2 cellular contexts compared by ENCODE assay signal in the genomic region with DNA sequence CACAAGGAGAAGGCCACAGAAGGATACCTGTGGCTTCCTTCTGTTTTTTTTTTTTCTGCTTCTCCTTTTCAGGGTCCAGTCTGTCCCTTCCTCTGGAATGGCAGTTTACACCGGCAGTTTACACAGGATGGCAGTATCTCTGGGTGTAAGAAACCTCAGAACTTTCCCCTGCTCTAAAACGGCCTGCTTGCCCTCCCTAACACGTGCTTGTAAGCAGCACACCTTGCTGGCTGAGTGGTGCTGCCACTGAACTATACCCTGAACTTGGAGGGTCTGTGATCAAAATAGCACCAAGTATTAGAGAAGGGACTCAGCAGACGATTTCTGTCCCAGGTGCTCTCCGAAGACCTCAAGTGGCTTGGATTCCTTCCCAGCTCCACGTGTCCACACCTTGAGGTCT.
A peak's percentile ranks its signal among the peaks of the same experiment; 100 is the strongest.
TF ChIP-seq lines count a peak whose summit lies in the region.

No MANE protein-coding gene starts in this region.

TF ChIP-seq in WTC11, 78 proteins besides CTCF, POLR2A, EP300 and RAD21:
- TF ChIP-seq, protein P1, sequence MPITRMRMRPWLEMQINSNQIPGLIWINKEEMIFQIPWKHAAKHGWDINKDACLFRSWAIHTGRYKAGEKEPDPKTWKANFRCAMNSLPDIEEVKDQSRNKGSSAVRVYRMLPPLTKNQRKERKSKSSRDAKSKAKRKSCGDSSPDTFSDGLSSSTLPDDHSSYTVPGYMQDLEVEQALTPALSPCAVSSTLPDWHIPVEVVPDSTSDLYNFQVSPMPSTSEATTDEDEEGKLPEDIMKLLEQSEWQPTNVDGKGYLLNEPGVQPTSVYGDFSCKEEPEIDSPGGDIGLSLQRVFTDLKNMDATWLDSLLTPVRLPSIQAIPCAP (CRISPR knock-in tag; IDR thresholded peaks at IDR 0.05) = no peak
- TF ChIP-seq, protein P2, sequence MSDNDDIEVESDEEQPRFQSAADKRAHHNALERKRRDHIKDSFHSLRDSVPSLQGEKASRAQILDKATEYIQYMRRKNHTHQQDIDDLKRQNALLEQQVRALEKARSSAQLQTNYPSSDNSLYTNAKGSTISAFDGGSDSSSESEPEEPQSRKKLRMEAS (CRISPR knock-in tag; IDR thresholded peaks at IDR 0.05) = peak; percentile 53; the same call in 1 of the 2 replicates

TF ChIP-seq in H1, 55 proteins besides CTCF, POLR2A, EP300 and RAD21:
- peak; percentile 23; the same call in 1 of the 2 replicates for TF ChIP-seq MAFK (IDR thresholded peaks at IDR 0.05; ENCODE audit: low read depth, low read length)
- no peak for TF ChIP-seq KDM1A (IDR thresholded peaks at IDR 0.05; ENCODE audit: borderline replicate concordance, low read length)
- TF ChIP-seq, protein P2 (IDR thresholded peaks at IDR 0.05) = peak; percentile 74
- TF ChIP-seq, protein P3, sequence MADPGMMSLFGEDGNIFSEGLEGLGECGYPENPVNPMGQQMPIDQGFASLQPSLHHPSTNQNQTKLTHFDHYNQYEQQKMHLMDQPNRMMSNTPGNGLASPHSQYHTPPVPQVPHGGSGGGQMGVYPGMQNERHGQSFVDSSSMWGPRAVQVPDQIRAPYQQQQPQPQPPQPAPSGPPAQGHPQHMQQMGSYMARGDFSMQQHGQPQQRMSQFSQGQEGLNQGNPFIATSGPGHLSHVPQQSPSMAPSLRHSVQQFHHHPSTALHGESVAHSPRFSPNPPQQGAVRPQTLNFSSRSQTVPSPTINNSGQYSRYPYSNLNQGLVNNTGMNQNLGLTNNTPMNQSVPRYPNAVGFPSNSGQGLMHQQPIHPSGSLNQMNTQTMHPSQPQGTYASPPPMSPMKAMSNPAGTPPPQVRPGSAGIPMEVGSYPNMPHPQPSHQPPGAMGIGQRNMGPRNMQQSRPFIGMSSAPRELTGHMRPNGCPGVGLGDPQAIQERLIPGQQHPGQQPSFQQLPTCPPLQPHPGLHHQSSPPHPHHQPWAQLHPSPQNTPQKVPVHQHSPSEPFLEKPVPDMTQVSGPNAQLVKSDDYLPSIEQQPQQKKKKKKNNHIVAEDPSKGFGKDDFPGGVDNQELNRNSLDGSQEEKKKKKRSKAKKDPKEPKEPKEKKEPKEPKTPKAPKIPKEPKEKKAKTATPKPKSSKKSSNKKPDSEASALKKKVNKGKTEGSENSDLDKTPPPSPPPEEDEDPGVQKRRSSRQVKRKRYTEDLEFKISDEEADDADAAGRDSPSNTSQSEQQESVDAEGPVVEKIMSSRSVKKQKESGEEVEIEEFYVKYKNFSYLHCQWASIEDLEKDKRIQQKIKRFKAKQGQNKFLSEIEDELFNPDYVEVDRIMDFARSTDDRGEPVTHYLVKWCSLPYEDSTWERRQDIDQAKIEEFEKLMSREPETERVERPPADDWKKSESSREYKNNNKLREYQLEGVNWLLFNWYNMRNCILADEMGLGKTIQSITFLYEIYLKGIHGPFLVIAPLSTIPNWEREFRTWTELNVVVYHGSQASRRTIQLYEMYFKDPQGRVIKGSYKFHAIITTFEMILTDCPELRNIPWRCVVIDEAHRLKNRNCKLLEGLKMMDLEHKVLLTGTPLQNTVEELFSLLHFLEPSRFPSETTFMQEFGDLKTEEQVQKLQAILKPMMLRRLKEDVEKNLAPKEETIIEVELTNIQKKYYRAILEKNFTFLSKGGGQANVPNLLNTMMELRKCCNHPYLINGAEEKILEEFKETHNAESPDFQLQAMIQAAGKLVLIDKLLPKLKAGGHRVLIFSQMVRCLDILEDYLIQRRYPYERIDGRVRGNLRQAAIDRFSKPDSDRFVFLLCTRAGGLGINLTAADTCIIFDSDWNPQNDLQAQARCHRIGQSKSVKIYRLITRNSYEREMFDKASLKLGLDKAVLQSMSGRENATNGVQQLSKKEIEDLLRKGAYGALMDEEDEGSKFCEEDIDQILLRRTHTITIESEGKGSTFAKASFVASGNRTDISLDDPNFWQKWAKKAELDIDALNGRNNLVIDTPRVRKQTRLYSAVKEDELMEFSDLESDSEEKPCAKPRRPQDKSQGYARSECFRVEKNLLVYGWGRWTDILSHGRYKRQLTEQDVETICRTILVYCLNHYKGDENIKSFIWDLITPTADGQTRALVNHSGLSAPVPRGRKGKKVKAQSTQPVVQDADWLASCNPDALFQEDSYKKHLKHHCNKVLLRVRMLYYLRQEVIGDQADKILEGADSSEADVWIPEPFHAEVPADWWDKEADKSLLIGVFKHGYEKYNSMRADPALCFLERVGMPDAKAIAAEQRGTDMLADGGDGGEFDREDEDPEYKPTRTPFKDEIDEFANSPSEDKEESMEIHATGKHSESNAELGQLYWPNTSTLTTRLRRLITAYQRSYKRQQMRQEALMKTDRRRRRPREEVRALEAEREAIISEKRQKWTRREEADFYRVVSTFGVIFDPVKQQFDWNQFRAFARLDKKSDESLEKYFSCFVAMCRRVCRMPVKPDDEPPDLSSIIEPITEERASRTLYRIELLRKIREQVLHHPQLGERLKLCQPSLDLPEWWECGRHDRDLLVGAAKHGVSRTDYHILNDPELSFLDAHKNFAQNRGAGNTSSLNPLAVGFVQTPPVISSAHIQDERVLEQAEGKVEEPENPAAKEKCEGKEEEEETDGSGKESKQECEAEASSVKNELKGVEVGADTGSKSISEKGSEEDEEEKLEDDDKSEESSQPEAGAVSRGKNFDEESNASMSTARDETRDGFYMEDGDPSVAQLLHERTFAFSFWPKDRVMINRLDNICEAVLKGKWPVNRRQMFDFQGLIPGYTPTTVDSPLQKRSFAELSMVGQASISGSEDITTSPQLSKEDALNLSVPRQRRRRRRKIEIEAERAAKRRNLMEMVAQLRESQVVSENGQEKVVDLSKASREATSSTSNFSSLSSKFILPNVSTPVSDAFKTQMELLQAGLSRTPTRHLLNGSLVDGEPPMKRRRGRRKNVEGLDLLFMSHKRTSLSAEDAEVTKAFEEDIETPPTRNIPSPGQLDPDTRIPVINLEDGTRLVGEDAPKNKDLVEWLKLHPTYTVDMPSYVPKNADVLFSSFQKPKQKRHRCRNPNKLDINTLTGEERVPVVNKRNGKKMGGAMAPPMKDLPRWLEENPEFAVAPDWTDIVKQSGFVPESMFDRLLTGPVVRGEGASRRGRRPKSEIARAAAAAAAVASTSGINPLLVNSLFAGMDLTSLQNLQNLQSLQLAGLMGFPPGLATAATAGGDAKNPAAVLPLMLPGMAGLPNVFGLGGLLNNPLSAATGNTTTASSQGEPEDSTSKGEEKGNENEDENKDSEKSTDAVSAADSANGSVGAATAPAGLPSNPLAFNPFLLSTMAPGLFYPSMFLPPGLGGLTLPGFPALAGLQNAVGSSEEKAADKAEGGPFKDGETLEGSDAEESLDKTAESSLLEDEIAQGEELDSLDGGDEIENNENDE (IDR thresholded peaks at IDR 0.05; ENCODE audit: insufficient replicate concordance, low read length) = no peak
- no peak for TF ChIP-seq NRF1 (IDR thresholded peaks at IDR 0.05; ENCODE audit: low read depth, low read length)
- TF ChIP-seq ZNF274 (IDR thresholded peaks at IDR 0.05; ENCODE audit: borderline replicate concordance, extremely low read depth, low read length) = no peak
- TF ChIP-seq JUN (IDR thresholded peaks at IDR 0.05; ENCODE audit: low read depth, low read length) = no peak
- TF ChIP-seq CHD1 (IDR thresholded peaks at IDR 0.05; ENCODE audit: low read depth, low read length) = no peak
- TF ChIP-seq, protein P4, sequence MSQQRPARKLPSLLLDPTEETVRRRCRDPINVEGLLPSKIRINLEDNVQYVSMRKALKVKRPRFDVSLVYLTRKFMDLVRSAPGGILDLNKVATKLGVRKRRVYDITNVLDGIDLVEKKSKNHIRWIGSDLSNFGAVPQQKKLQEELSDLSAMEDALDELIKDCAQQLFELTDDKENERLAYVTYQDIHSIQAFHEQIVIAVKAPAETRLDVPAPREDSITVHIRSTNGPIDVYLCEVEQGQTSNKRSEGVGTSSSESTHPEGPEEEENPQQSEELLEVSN (IDR thresholded peaks at IDR 0.05) = peak; percentile 62; the same call in 1 of the 2 replicates
TF ChIP-seq in H1: peak in this region for 3.
